8 cellular contexts compared by ENCODE assay signal in the genomic region with DNA sequence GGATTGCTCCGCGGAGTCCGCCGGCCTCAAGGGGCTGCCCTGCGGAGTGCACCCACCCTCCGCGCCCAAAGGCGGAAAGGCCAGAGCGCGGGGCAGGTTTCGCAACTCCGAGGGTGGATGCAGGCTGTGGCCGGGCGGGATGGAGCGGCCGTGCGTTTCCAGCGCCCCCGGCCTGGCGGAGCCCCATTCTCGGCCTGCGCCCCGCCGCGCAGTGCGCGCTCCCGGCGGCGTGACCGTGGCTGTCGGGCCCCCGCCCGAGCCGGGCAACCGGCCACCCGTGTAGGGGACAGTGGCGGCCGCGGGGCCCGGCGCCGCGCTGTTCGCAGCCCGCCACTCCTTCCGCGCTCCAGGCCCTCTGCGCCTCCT. TPM values are rescaled to one million over a fixed set of nuclear protein-coding genes. Genes with fewer than 3 reads are reported as not detected.
DNase-seq lines count a peak whose midpoint lies in the region; ATAC-seq and TF ChIP-seq lines count a peak whose summit lies in the region.

No MANE protein-coding gene starts in this region.

- peak overlapping the region; percentile 53 for H3K27ac ChIP-seq in CD8-positive, alpha-beta T cell (ENCODE audit: low read depth, low read length)
- peak overlapping the region; percentile 89 for H3K27ac ChIP-seq in MM.1S (ENCODE audit: low read length)
- peak overlapping the region; percentile 99 to 100 for H3K27ac ChIP-seq in liver (ENCODE audit: low read depth in 1 of 2, low read length in 2 of 2)
- H3K27ac ChIP-seq in testis = peak overlapping the region; percentile 98

- peaks cover 18% of the 10 kb centered on the region for H3F3A ChIP-seq in MM.1S (ENCODE audit: insufficient read depth, low read length)

- peaks cover 9% of the 10 kb centered on the region for H3K27me3 Mint-ChIP-seq in CD8-positive, alpha-beta T cell (ENCODE audit: low read depth)
- peaks cover 10% of the 10 kb centered on the region for H3K27me3 Mint-ChIP-seq in central memory CD8-positive, alpha-beta T cell

- H3K4me3 Mint-ChIP-seq in CD8-positive, alpha-beta T cell = peak overlapping the region; percentile 97
- H3K4me3 Mint-ChIP-seq in central memory CD8-positive, alpha-beta T cell = peak overlapping the region; percentile 99

- H3K9ac ChIP-seq in MM.1S (ENCODE audit: low read length) (peak overlapping the region; percentile 96), liver (ENCODE audit: low read depth in 1 of 2, low read length in 2 of 2) (peak overlapping the region; percentile 74 to 91)

- CTCF ChIA-PET in CD8-positive, alpha-beta T cell (lab: Charles Lee) = interaction anchor here (1.1 to 2.9 kb wide), 2 partner anchors 8 to 15 kb away, joined by 3 to 8 read pairs; no protein-coding TSS in a partner anchor

- no peaks in the 10 kb centered on the region for H3K9me3 Mint-ChIP-seq in CD8-positive, alpha-beta T cell
- H3K9me3 Mint-ChIP-seq in central memory CD8-positive, alpha-beta T cell = no peaks in the 10 kb centered on the region

- H3K4me2 ChIP-seq in MM.1S (ENCODE audit: low read depth, low read length) = peak overlapping the region; percentile 94

- H3K27ac Mint-ChIP-seq in CD8-positive, alpha-beta T cell = peak overlapping the region; percentile 95
- H3K27ac Mint-ChIP-seq in central memory CD8-positive, alpha-beta T cell (ENCODE audit: low read depth) = peak overlapping the region; percentile 99

- H3K36me3 ChIP-seq in CD8-positive, alpha-beta T cell (ENCODE audit: insufficient read depth, low read length) = no peaks in the 10 kb centered on the region
- no peaks in the 10 kb centered on the region for H3K36me3 ChIP-seq in MM.1S (replicated peaks; ENCODE audit: insufficient read depth, low read length)
- H3K36me3 ChIP-seq in liver (ENCODE audit: control insufficient read depth in 4 of 4, insufficient read depth in 3 of 4, low read depth in 1 of 4, low read length in 3 of 4) = no peaks in the 10 kb centered on the region
- no peaks in the 10 kb centered on the region for H3K36me3 ChIP-seq in testis (ENCODE audit: low read depth, missing control alignments)

- peak overlapping the region; percentile 79 for H3K4me3 ChIP-seq in CD8-positive, alpha-beta T cell (ENCODE audit: low read depth, low read length)
- H3K4me3 ChIP-seq in MM.1S (ENCODE audit: low read length) (peak overlapping the region; percentile 93), liver (ENCODE audit: low read depth in 1 of 3, low read length in 3 of 3) (peak overlapping the region; percentile 70 to 86 (median 86)), testis (peak overlapping the region; percentile 84 to 87)

- no peak for TF ChIP-seq CTCF in CD8-positive, alpha-beta T cell (IDR thresholded peaks at IDR 0.05)
- no peak for TF ChIP-seq CTCF in MM.1S (IDR thresholded peaks at IDR 0.05; ENCODE audit: low read length)
- no peak for TF ChIP-seq CTCF in liver (IDR thresholded peaks at IDR 0.05; ENCODE audit: low read depth, low read length, missing input control)
- no peak for TF ChIP-seq CTCF in testis (IDR thresholded peaks at IDR 0.05)

- POLR2A ChIA-PET in CD8-positive, alpha-beta T cell (lab: Charles Lee) = interaction anchor here (1.3 to 2.8 kb wide), 4 partner anchors 28 to 255 kb away, joined by 3 to 25 read pairs (median 5); a partner anchor contains a TSS

- intact Hi-C loops in CD8-positive, alpha-beta T cell (cut with DNase I, micrococcal nuclease) = loop anchor here (1.0 to 10.0 kb wide), 10 partner anchors 25 to 969 kb away; a partner anchor contains a TSS
- intact Hi-C loops in testis (cut with DNase I; ENCODE audit: low total_unique reads) = no loop called here

- H3K27me3 ChIP-seq in CD8-positive, alpha-beta T cell (ENCODE audit: insufficient read depth, low read length) = no peaks in the 10 kb centered on the region
- H3K27me3 ChIP-seq in MM.1S (replicated peaks; ENCODE audit: insufficient read depth, low read length) (no peaks in the 10 kb centered on the region), liver (ENCODE audit: control insufficient read depth in 4 of 4, insufficient read depth in 4 of 4, low read length in 3 of 4) (no peaks in the 10 kb centered on the region), testis (no peaks in the 10 kb centered on the region)

- TF ChIP-seq RAD21 in liver (IDR thresholded peaks at IDR 0.05) = no peak

- no peak for DNase-seq in CD8-positive, alpha-beta T cell
- DNase-seq in MM.1S (no peak), testis (peak; percentile 37), GF-D8 (lab: John Stamatoyannopoulos, UW) (no peak), NCI-H226 (no peak)
- DNase-seq in central memory CD8-positive, alpha-beta T cell (ENCODE audit: low spot score in 2 of 2) = no peak

- TF ChIP-seq POLR2A in testis (IDR thresholded peaks at IDR 0.05) = no peak

- no peak for ATAC-seq in CD8-positive, alpha-beta T cell
- ATAC-seq in GM21515 (IDR thresholded peaks at IDR 0.05; ENCODE audit: unreplicated experiment) = peak; percentile 16
- ATAC-seq in central memory CD8-positive, alpha-beta T cell (replicated peaks; ENCODE audit: extremely low read depth, poor library complexity, severe bottlenecking) = no peak

- no peaks in the 10 kb centered on the region for H3K9me2 ChIP-seq in MM.1S (replicated peaks; ENCODE audit: insufficient read depth, low read length)

- under 1% methylated on average over 49 of the region's 49 CpGs for WGBS in liver
- WGBS in testis, 2 donors = 0% methylated on average over 8 to 47 of the region's 49 CpGs

- peaks cover 13% of the 10 kb centered on the region for H3K4me1 ChIP-seq in CD8-positive, alpha-beta T cell (ENCODE audit: insufficient read depth, low read length)
- H3K4me1 ChIP-seq in MM.1S (ENCODE audit: low read length) (peaks cover 20% of the 10 kb centered on the region), liver (ENCODE audit: control insufficient read depth in 4 of 4, insufficient read depth in 4 of 4, low read length in 3 of 4) (peaks cover 21 to 72% (median 56%) of the 10 kb centered on the region in 4 donors), testis (peaks cover 44% of the 10 kb centered on the region)

- peak overlapping the region; percentile 74 for H2AFZ ChIP-seq in MM.1S (ENCODE audit: low read length)

- peaks cover 28% of the 10 kb centered on the region for H4K20me1 ChIP-seq in MM.1S (ENCODE audit: insufficient read depth, low read length)

- no peaks in the 10 kb centered on the region for H3K9me3 ChIP-seq in CD8-positive, alpha-beta T cell (ENCODE audit: low read length)
- no peaks in the 10 kb centered on the region for H3K9me3 ChIP-seq in MM.1S (replicated peaks; ENCODE audit: insufficient read depth, low read length)
- no peaks in the 10 kb centered on the region for H3K9me3 ChIP-seq in liver (ENCODE audit: control insufficient read depth in 4 of 4, low read length in 3 of 4)
- no peaks in the 10 kb centered on the region for H3K9me3 ChIP-seq in testis

- H3K79me2 ChIP-seq in MM.1S (ENCODE audit: low read length) = peaks cover 49% of the 10 kb centered on the region

- peaks cover 36% of the 10 kb centered on the region for H3K4me1 Mint-ChIP-seq in CD8-positive, alpha-beta T cell (ENCODE audit: low read depth)
- H3K4me1 Mint-ChIP-seq in central memory CD8-positive, alpha-beta T cell = peaks cover 40% of the 10 kb centered on the region

- H3K36me3 Mint-ChIP-seq in CD8-positive, alpha-beta T cell = peaks cover 8% of the 10 kb centered on the region
- peaks cover 22% of the 10 kb centered on the region for H3K36me3 Mint-ChIP-seq in central memory CD8-positive, alpha-beta T cell (ENCODE audit: insufficient read depth)

TF ChIP-seq in liver, 16 proteins besides CTCF, POLR2A, EP300 and RAD21 (continues in another document):
- TF ChIP-seq HNF4G (IDR thresholded peaks at IDR 0.05) (no peak), RXRA (IDR thresholded peaks at IDR 0.05) (no peak)
- TF ChIP-seq, protein P1, sequence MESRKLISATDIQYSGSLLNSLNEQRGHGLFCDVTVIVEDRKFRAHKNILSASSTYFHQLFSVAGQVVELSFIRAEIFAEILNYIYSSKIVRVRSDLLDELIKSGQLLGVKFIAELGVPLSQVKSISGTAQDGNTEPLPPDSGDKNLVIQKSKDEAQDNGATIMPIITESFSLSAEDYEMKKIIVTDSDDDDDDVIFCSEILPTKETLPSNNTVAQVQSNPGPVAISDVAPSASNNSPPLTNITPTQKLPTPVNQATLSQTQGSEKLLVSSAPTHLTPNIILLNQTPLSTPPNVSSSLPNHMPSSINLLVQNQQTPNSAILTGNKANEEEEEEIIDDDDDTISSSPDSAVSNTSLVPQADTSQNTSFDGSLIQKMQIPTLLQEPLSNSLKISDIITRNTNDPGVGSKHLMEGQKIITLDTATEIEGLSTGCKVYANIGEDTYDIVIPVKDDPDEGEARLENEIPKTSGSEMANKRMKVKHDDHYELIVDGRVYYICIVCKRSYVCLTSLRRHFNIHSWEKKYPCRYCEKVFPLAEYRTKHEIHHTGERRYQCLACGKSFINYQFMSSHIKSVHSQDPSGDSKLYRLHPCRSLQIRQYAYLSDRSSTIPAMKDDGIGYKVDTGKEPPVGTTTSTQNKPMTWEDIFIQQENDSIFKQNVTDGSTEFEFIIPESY (IDR thresholded peaks at IDR 0.05) = no peak
- TF ChIP-seq, protein P2, sequence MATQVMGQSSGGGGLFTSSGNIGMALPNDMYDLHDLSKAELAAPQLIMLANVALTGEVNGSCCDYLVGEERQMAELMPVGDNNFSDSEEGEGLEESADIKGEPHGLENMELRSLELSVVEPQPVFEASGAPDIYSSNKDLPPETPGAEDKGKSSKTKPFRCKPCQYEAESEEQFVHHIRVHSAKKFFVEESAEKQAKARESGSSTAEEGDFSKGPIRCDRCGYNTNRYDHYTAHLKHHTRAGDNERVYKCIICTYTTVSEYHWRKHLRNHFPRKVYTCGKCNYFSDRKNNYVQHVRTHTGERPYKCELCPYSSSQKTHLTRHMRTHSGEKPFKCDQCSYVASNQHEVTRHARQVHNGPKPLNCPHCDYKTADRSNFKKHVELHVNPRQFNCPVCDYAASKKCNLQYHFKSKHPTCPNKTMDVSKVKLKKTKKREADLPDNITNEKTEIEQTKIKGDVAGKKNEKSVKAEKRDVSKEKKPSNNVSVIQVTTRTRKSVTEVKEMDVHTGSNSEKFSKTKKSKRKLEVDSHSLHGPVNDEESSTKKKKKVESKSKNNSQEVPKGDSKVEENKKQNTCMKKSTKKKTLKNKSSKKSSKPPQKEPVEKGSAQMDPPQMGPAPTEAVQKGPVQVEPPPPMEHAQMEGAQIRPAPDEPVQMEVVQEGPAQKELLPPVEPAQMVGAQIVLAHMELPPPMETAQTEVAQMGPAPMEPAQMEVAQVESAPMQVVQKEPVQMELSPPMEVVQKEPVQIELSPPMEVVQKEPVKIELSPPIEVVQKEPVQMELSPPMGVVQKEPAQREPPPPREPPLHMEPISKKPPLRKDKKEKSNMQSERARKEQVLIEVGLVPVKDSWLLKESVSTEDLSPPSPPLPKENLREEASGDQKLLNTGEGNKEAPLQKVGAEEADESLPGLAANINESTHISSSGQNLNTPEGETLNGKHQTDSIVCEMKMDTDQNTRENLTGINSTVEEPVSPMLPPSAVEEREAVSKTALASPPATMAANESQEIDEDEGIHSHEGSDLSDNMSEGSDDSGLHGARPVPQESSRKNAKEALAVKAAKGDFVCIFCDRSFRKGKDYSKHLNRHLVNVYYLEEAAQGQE (IDR thresholded peaks at IDR 0.05) = no peak

RNA-seq across cellular contexts. Expression of a gene that starts 0.3 kb away (rescaled TPM):
- total RNA-seq in CD8-positive, alpha-beta T cell = 10 to 100 TPM in 1 of 2 experiments, 1 to 10 TPM in 1; 9.5 to 10.3 TPM
- total RNA-seq in liver (10 to 100 TPM; 13.3 to 81.7 TPM), testis (10 to 100 TPM; 65.7 to 66.5 TPM)
- polyA plus RNA-seq in liver (10 to 100 TPM; 12.9 to 22.6 TPM), testis (ENCODE audit: insufficient read depth, low read depth, low replicate concordance) (39.1 TPM)
